Comparison of ENCODE assay signal across 16 cellular contexts in the genomic region with DNA sequence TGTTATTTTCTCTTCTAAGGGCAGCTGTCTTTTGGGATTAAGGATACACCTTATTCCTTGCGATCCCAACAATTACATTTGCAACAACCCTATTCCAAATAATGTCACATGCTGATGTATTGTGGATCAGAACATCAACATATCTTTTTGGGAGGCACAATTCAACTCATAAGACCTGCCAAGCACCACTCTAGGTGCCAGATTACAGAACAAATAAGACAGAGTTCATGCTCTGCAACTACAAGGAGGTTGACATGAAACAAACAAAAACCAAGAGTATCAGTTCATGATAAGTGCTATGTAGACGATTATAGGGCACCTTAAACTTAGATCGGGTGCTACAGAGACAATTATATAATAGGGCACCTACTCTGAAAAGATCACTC.
DNase-seq lines count a peak whose midpoint lies in the region; FAIRE-seq and TF ChIP-seq lines count a peak whose summit lies in the region.
"Had no signal": no experiment of that assay in that cellular context is flagged by ENCODE, and none has a peak within 500 bp of the region (broad histone marks: within the 10 kb centered on the region; RNA-seq: fewer than 3 reads in every experiment).

No MANE protein-coding gene starts in this region.

- H3K4ac ChIP-seq in H1 (replicated peaks; ENCODE audit: insufficient read length, low read depth, low read length): no peak overlapping the region

- POLR2A ChIA-PET in activated CD4-positive, alpha-beta T cell treated with anti-CD3 and anti-CD28 coated beads, Interleukin-2, amount 10 ng/mL, durations not matched to agents 7 days and 5 days (lab: Charles Lee): no interaction called here
- POLR2A ChIA-PET in H1 (lab: Charles Lee; ENCODE audit: partially characterized antibody): no interaction called here

- H4K5ac ChIP-seq in H1 (ENCODE audit: insufficient read length, low read depth, low read length): no peak overlapping the region

- H3K23me2 ChIP-seq in H1 (ENCODE audit: low read depth, low read length): no peaks in the 10 kb centered on the region

- intact Hi-C loops in activated CD4-positive, alpha-beta T cell treated with anti-CD3 and anti-CD28 coated beads, Interleukin-2, amount 10 ng/mL, durations not matched to agents 24 days and 14 days (cut with micrococcal nuclease): loop anchor here (10.0 kb wide), 1 partner anchor 114 kb away; no protein-coding TSS in a partner anchor

- H3K4me3 ChIP-seq in H1 (ENCODE audit: extremely low read depth in 1 of 4, insufficient read depth in 2 of 4, low read depth in 3 of 4, low read length in 4 of 4) (no peak overlapping the region), smooth muscle cell (no peak overlapping the region)
- H3K4me3 ChIP-seq: ovary, spleen had no signal

- no peak for TF ChIP-seq EP300 in H1 (IDR thresholded peaks at IDR 0.05; ENCODE audit: borderline replicate concordance in 1 of 2, low read depth in 2 of 2, low read length in 2 of 2)

- H3K36me3 ChIP-seq in H1 (ENCODE audit: control insufficient read depth in 2 of 4, insufficient read depth in 4 of 4, low read length in 3 of 4) (no peaks in the 10 kb centered on the region), smooth muscle cell (ENCODE audit: low read depth) (no peaks in the 10 kb centered on the region)
- H3K36me3 ChIP-seq: ovary, spleen had no signal

- no peak for TF ChIP-seq RAD21 in H1 (IDR thresholded peaks at IDR 0.05 in 1 of 2, conservative IDR thresholded peaks at IDR 0.05 in 1 of 2; ENCODE audit: low read depth in 2 of 2, low read length in 2 of 2)

- no peak for DNase-seq in activated CD4-positive, alpha-beta T cell treated with anti-CD3 and anti-CD28 coated beads, Interleukin-2, amount 10 ng/mL, durations not matched to agents 24 days and 14 days
- DNase-seq in activated CD4-positive, alpha-beta T cell treated with anti-CD3 and anti-CD28 coated beads, Interleukin-2, amount 10 ng/mL, durations not matched to agents 7 days and 5 days: no peak
- DNase-seq in NCI-H2107 treated with DMSO at 0.1 percent for 48 hours (lab: John Stamatoyannopoulos, UW; ENCODE audit: unreplicated experiment) (peak; percentile 27), H1 (ENCODE audit: low read depth in 1 of 2, low spot score in 2 of 2) (no peak), smooth muscle cell (lab: John Stamatoyannopoulos, UW; ENCODE audit: unreplicated experiment) (no peak), NCI-H526 treated with DMSO at 0.1 percent for 48 hours (lab: John Stamatoyannopoulos, UW) (no peak), T-helper 9 cell (no peak), mucosa of gallbladder (ENCODE audit: low spot score) (no peak)
- DNase-seq: activated naive CD4-positive, alpha-beta T cell treated with anti-CD3 and anti-CD28 coated beads for 36 hours; effector memory CD8-positive, alpha-beta T cell; NCI-H1694; spleen had no signal

- TF ChIP-seq POLR2A in H1 (IDR thresholded peaks at IDR 0.05; ENCODE audit: control extremely low read depth in 1 of 2, low read depth in 2 of 2, low read length in 2 of 2): no peak

- no peak for TF ChIP-seq CTCF in H1 (IDR thresholded peaks at IDR 0.05; ENCODE audit: control extremely low read depth in 1 of 3, insufficient read depth in 1 of 3, low read depth in 1 of 3, low read length in 3 of 3)
- TF ChIP-seq CTCF in smooth muscle cell (IDR thresholded peaks at IDR 0.05; ENCODE audit: borderline replicate concordance, insufficient read depth, poor library complexity, severe bottlenecking): no peak

- peaks cover 45% of the 10 kb centered on the region for H3K4me1 Mint-ChIP-seq in activated CD4-positive, alpha-beta T cell treated with anti-CD3 and anti-CD28 coated beads, Interleukin-2, amount 10 ng/mL, durations not matched to agents 24 days and 14 days
- H3K4me1 Mint-ChIP-seq in activated CD4-positive, alpha-beta T cell treated with anti-CD3 and anti-CD28 coated beads, Interleukin-2, amount 10 ng/mL, durations not matched to agents 7 days and 5 days: peaks cover 27% of the 10 kb centered on the region

- FAIRE-seq in H1 (lab: Jason Lieb, UNC): no peak
- FAIRE-seq: frontal cortex had no signal

- H3K14ac ChIP-seq in H1 (ENCODE audit: insufficient read length): no peak overlapping the region

- H4K8ac ChIP-seq in H1 (ENCODE audit: extremely low read depth, insufficient read depth, low read length): no peak overlapping the region

- no peak overlapping the region for H3K18ac ChIP-seq in H1 (ENCODE audit: extremely low read depth, low read length)

- H3K4me1 ChIP-seq in H1 (replicated peaks in 1 of 4; ENCODE audit: control insufficient read depth in 3 of 4, insufficient read depth in 4 of 4, low read length in 3 of 4) (peaks cover 0 to 5% (median 3%) of the 10 kb centered on the region in 4 experiments; a peak in 4 of 7 replicates), smooth muscle cell (ENCODE audit: low read depth) (peaks cover 18% of the 10 kb centered on the region)

- H3K4me3 Mint-ChIP-seq in activated CD4-positive, alpha-beta T cell treated with anti-CD3 and anti-CD28 coated beads, Interleukin-2, amount 10 ng/mL, durations not matched to agents 24 days and 14 days: no peak overlapping the region
- no peak overlapping the region for H3K4me3 Mint-ChIP-seq in activated CD4-positive, alpha-beta T cell treated with anti-CD3 and anti-CD28 coated beads, Interleukin-2, amount 10 ng/mL, durations not matched to agents 7 days and 5 days
- H3K4me3 Mint-ChIP-seq: activated naive CD4-positive, alpha-beta T cell treated with anti-CD3 and anti-CD28 coated beads for 36 hours; effector memory CD8-positive, alpha-beta T cell; stimulated activated naive CD8-positive, alpha-beta T cell treated with anti-CD3 and anti-CD28 coated beads, Interleukin-15, Interleukin-2, amounts not matched to agents 100 ng/mL and 50 ng/mL, for 24 hours had no signal

- no peak overlapping the region for H2BK15ac ChIP-seq in H1 (ENCODE audit: low read length)

- H3K79me1 ChIP-seq in H1 (ENCODE audit: low read depth, low read length): no peaks in the 10 kb centered on the region

- H2BK120ac ChIP-seq in H1 (replicated peaks; ENCODE audit: low read depth, low read length): no peak overlapping the region

- peak overlapping the region in 1 of 4 experiments; percentile 23; a peak in 2 of 7 replicates for H3K9ac ChIP-seq in H1 (replicated peaks in 1 of 4; ENCODE audit: extremely low read depth in 1 of 4, low read depth in 3 of 4, low read length in 3 of 4)
- no peak overlapping the region for H3K9ac ChIP-seq in smooth muscle cell (ENCODE audit: low read depth)
- H3K9ac ChIP-seq: KMS-11 had no signal

- H3K9me3 Mint-ChIP-seq in activated CD4-positive, alpha-beta T cell treated with anti-CD3 and anti-CD28 coated beads, Interleukin-2, amount 10 ng/mL, durations not matched to agents 24 days and 14 days: no peaks in the 10 kb centered on the region
- H3K9me3 Mint-ChIP-seq in activated CD4-positive, alpha-beta T cell treated with anti-CD3 and anti-CD28 coated beads, Interleukin-2, amount 10 ng/mL, durations not matched to agents 7 days and 5 days: no peaks in the 10 kb centered on the region
- H3K9me3 Mint-ChIP-seq: activated naive CD4-positive, alpha-beta T cell treated with anti-CD3 and anti-CD28 coated beads for 36 hours; effector memory CD8-positive, alpha-beta T cell; stimulated activated naive CD8-positive, alpha-beta T cell treated with anti-CD3 and anti-CD28 coated beads, Interleukin-15, Interleukin-2, amounts not matched to agents 100 ng/mL and 50 ng/mL, for 24 hours had no signal

- no peaks in the 10 kb centered on the region for H3K36me3 Mint-ChIP-seq in activated CD4-positive, alpha-beta T cell treated with anti-CD3 and anti-CD28 coated beads, Interleukin-2, amount 10 ng/mL, durations not matched to agents 24 days and 14 days (ENCODE audit: low read depth)
- peaks cover 2% of the 10 kb centered on the region for H3K36me3 Mint-ChIP-seq in activated CD4-positive, alpha-beta T cell treated with anti-CD3 and anti-CD28 coated beads, Interleukin-2, amount 10 ng/mL, durations not matched to agents 7 days and 5 days (ENCODE audit: low read depth)

- H3K27me3 ChIP-seq in H1 (replicated peaks in 1 of 4; ENCODE audit: control insufficient read depth in 3 of 4, extremely low read depth in 1 of 4, insufficient read depth in 3 of 4, low read length in 3 of 4): no peaks in the 10 kb centered on the region
- no peaks in the 10 kb centered on the region for H3K27me3 ChIP-seq in smooth muscle cell (ENCODE audit: low read depth)
- H3K27me3 ChIP-seq: ovary, spleen had no signal

- H3K79me2 ChIP-seq in H1 (ENCODE audit: control insufficient read depth in 1 of 2, insufficient read depth in 2 of 2, low read length in 2 of 2) (no peaks in the 10 kb centered on the region), smooth muscle cell (ENCODE audit: low read depth) (no peaks in the 10 kb centered on the region)

- CTCF ChIA-PET in activated CD4-positive, alpha-beta T cell treated with anti-CD3 and anti-CD28 coated beads, Interleukin-2, amount 10 ng/mL, durations not matched to agents 7 days and 5 days (lab: Charles Lee): interaction anchor here (0.6 to 1.0 kb wide), 2 partner anchors 128 to 363 kb away, joined by 3 to 6 read pairs; no protein-coding TSS in a partner anchor
- CTCF ChIA-PET in H1 (lab: Charles Lee; ENCODE audit: partially characterized antibody): interaction anchor here (0.5 kb wide), 1 partner anchor 59 kb away, joined by 4 read pairs; no protein-coding TSS in a partner anchor

- peak overlapping the region; percentile 14 for H3K27ac Mint-ChIP-seq in activated CD4-positive, alpha-beta T cell treated with anti-CD3 and anti-CD28 coated beads, Interleukin-2, amount 10 ng/mL, durations not matched to agents 24 days and 14 days
- H3K27ac Mint-ChIP-seq in activated CD4-positive, alpha-beta T cell treated with anti-CD3 and anti-CD28 coated beads, Interleukin-2, amount 10 ng/mL, durations not matched to agents 7 days and 5 days: no peak overlapping the region
- H3K27ac Mint-ChIP-seq: stimulated activated naive CD8-positive, alpha-beta T cell treated with anti-CD3 and anti-CD28 coated beads, Interleukin-15, Interleukin-2, amounts not matched to agents 100 ng/mL and 50 ng/mL, for 24 hours had no signal

- no peak overlapping the region for H2BK5ac ChIP-seq in H1 (ENCODE audit: low read depth, low read length)

- no peak overlapping the region for H3K56ac ChIP-seq in H1 (replicated peaks; ENCODE audit: insufficient read length, low read depth, low read length)

- 98% methylated on average over 3 of the region's 3 CpGs; no CpG with 5 or more reads in 1 of the 2 experiments for WGBS in H1 (ENCODE audit: extremely low coverage in 1 of 2, insufficient coverage in 1 of 2, insufficient read length in 1 of 2, insufficient replicate concordance in 2 of 2, low coverage in 1 of 2, low lambda C conversion rate in 2 of 2, missing lambda C conversion rate in 1 of 2), 2 experiments
- WGBS in smooth muscle cell (ENCODE audit: low lambda C conversion rate): over 99% methylated on average over 3 of the region's 3 CpGs

- no peaks in the 10 kb centered on the region for H4K20me1 ChIP-seq in H1 (replicated peaks in 1 of 2; ENCODE audit: control insufficient read depth in 1 of 2, insufficient read depth in 2 of 2, low read length in 2 of 2)
- no peaks in the 10 kb centered on the region for H4K20me1 ChIP-seq in smooth muscle cell (ENCODE audit: low read depth)

- no peak overlapping the region for H2AK5ac ChIP-seq in H1 (ENCODE audit: low read depth, low read length)

- no peak overlapping the region for H4K91ac ChIP-seq in H1 (replicated peaks; ENCODE audit: insufficient read length, low read length)

- no peak overlapping the region for H2BK12ac ChIP-seq in H1 (ENCODE audit: low read depth, low read length)

- no peak overlapping the region for H3K27ac ChIP-seq in H1 (ENCODE audit: low read depth, low read length)
- H3K27ac ChIP-seq in smooth muscle cell (ENCODE audit: low read depth): no peak overlapping the region
- H3K27ac ChIP-seq: KMS-11 had no signal

- no peaks in the 10 kb centered on the region for H3K9me3 ChIP-seq in H1 (ENCODE audit: insufficient read depth in 2 of 2, low read depth in 1 of 2, low read length in 1 of 2)
- H3K9me3 ChIP-seq in smooth muscle cell (replicated peaks; ENCODE audit: low read depth): no peaks in the 10 kb centered on the region
- H3K9me3 ChIP-seq: ovary, spleen had no signal

- peaks cover 3% of the 10 kb centered on the region for H3F3A ChIP-seq in smooth muscle cell (ENCODE audit: low read depth)

- H3K27me3 Mint-ChIP-seq in activated CD4-positive, alpha-beta T cell treated with anti-CD3 and anti-CD28 coated beads, Interleukin-2, amount 10 ng/mL, durations not matched to agents 24 days and 14 days: no peaks in the 10 kb centered on the region
- H3K27me3 Mint-ChIP-seq in activated CD4-positive, alpha-beta T cell treated with anti-CD3 and anti-CD28 coated beads, Interleukin-2, amount 10 ng/mL, durations not matched to agents 7 days and 5 days: no peaks in the 10 kb centered on the region
- H3K27me3 Mint-ChIP-seq: stimulated activated naive CD8-positive, alpha-beta T cell treated with anti-CD3 and anti-CD28 coated beads, Interleukin-15, Interleukin-2, amounts not matched to agents 100 ng/mL and 50 ng/mL, for 24 hours had no signal

- H2BK20ac ChIP-seq in H1 (ENCODE audit: low read length): no peak overlapping the region

- no peak overlapping the region for H3K23ac ChIP-seq in H1 (ENCODE audit: insufficient read length)

- H2AFZ ChIP-seq in H1 (ENCODE audit: low read length) (peak overlapping the region; percentile 57; the same call in 1 of the 2 replicates), smooth muscle cell (ENCODE audit: low read depth) (peak overlapping the region; percentile 56)

- H3K4me2 ChIP-seq in H1 (ENCODE audit: insufficient read depth in 1 of 2, low read depth in 2 of 2, low read length in 2 of 2) (no peak overlapping the region), smooth muscle cell (no peak overlapping the region)
- H3K4me2 ChIP-seq: KMS-11 had no signal
